In genomic region chr2:11657195-11657594, GRCh38 we compare ENCODE assay signal across 26 cellular contexts. TPM values are rescaled to one million over a fixed set of nuclear protein-coding genes. Genes with fewer than 3 reads are reported as not detected.
"Had no signal": no experiment of that assay in that cellular context is flagged by ENCODE, and none has a peak within 500 bp of the region (broad histone marks: within the 10 kb centered on the region; RNA-seq: fewer than 3 reads in every experiment).

No MANE protein-coding gene starts in this region.

- H3K9me3 Mint-ChIP-seq: activated CD4-positive, alpha-beta T cell treated with anti-CD3 and anti-CD28 coated beads, Interleukin-2, amount 10 ng/mL, durations not matched to agents 24 days and 14 days had no signal

- ATAC-seq: activated CD8-positive, alpha-beta memory T cell treated with anti-CD3 and anti-CD28 coated beads, Interleukin-2, amount 10 ng/mL, durations not matched to agents 7 days and 5 days; activated naive CD4-positive, alpha-beta T cell treated with anti-CD3 and anti-CD28 coated beads, Interleukin-2, amount 50 U/mL, for 72 hours; T-helper 17 cell had no signal

- DNase-seq: activated B cell treated with CpG ODN at 0.5 μM for 24 hours; activated CD4-positive, alpha-beta T cell treated with anti-CD3 and anti-CD28 coated beads for 1 hour; activated CD4-positive, alpha-beta T cell treated with anti-CD3 and anti-CD28 coated beads, Interleukin-2, amount 10 ng/mL, durations not matched to agents 24 days and 14 days; activated CD4-positive, alpha-beta T cell treated with anti-CD3 and anti-CD28 coated beads, Interleukin-2, amount 50 U/mL, for 48 hours; activated CD8-positive, alpha-beta memory T cell treated with anti-CD3 and anti-CD28 coated beads, Interleukin-2, amount 10 ng/mL, durations not matched to agents 7 days and 5 days; activated effector memory CD4-positive, alpha-beta T cell treated with Interleukin-2 at 50 U/mL for 16 hours; activated naive CD4-positive, alpha-beta T cell; activated T-cell treated with anti-CD3 and anti-CD28 coated beads, Interleukin-2, amount 50 U/mL, for 24 hours; Karpas-422; NCI-H1048; NCI-H146; NCI-H2029; NCI-H2107; NCI-H345; NCI-H510A treated with DMSO at 0.1 percent for 48 hours; NCI-H69; NK-92 treated with Interleukin-12 subunit alpha and Interleukin-12 subunit beta, amount 100 ng/mL, for 24 hours; OCI-M1; SIG-M5; T-helper 17 cell; T-helper 9 cell had no signal

- H3K4me3 ChIP-seq: cardiac muscle cell had no signal

- FAIRE-seq: astrocyte had no signal

- H3K36me3 ChIP-seq: cardiac muscle cell had no signal

- H3K4me1 Mint-ChIP-seq: activated B cell treated with CpG ODN at 0.5 μM for 24 hours; activated CD4-positive, alpha-beta T cell treated with anti-CD3 and anti-CD28 coated beads, Interleukin-2, amount 10 ng/mL, durations not matched to agents 24 days and 14 days; activated CD8-positive, alpha-beta memory T cell treated with anti-CD3 and anti-CD28 coated beads, Interleukin-2, amount 10 ng/mL, durations not matched to agents 7 days and 5 days; T-helper 17 cell had no signal

- H3K27ac Mint-ChIP-seq: activated B cell treated with CpG ODN at 0.5 μM for 24 hours; activated CD4-positive, alpha-beta T cell treated with anti-CD3 and anti-CD28 coated beads, Interleukin-2, amount 10 ng/mL, durations not matched to agents 24 days and 14 days; activated CD8-positive, alpha-beta memory T cell treated with anti-CD3 and anti-CD28 coated beads, Interleukin-2, amount 10 ng/mL, durations not matched to agents 7 days and 5 days; activated naive CD4-positive, alpha-beta T cell treated with anti-CD3 and anti-CD28 coated beads, Interleukin-2, amount 50 U/mL, for 72 hours; activated T-cell treated with anti-CD3 and anti-CD28 coated beads, Interleukin-2, amount 50 U/mL, for 24 hours; activated T-helper 1 cell treated with anti-CD3 and anti-CD28 coated beads, Interleukin-12 subunit alpha, Interleukin-12 subunit beta, Interleukin-2, Interleukin-4 antibody, amounts not matched to agents 30 ng/mL and 10 ng/mL and 1 ng/mL, durations not matched to agents 14 hours and 24 hours and 36 hours; T-helper 17 cell had no signal

- H3K4me3 Mint-ChIP-seq: activated B cell treated with CpG ODN at 0.5 μM for 24 hours; activated CD4-positive, alpha-beta T cell treated with anti-CD3 and anti-CD28 coated beads, Interleukin-2, amount 10 ng/mL, durations not matched to agents 24 days and 14 days; activated CD8-positive, alpha-beta memory T cell treated with anti-CD3 and anti-CD28 coated beads, Interleukin-2, amount 10 ng/mL, durations not matched to agents 7 days and 5 days; activated T-cell treated with anti-CD3 and anti-CD28 coated beads, Interleukin-2, amount 50 U/mL, for 24 hours; activated T-helper 1 cell treated with anti-CD3 and anti-CD28 coated beads, Interleukin-12 subunit alpha, Interleukin-12 subunit beta, Interleukin-2, Interleukin-4 antibody, amounts not matched to agents 30 ng/mL and 10 ng/mL and 1 ng/mL, durations not matched to agents 14 hours and 24 hours and 36 hours; brain; T-helper 17 cell had no signal

- H3K36me3 Mint-ChIP-seq: activated CD8-positive, alpha-beta memory T cell treated with anti-CD3 and anti-CD28 coated beads, Interleukin-2, amount 10 ng/mL, durations not matched to agents 7 days and 5 days; brain had no signal

- H3K27me3 ChIP-seq: cardiac muscle cell had no signal

- H3K27ac ChIP-seq: cardiac muscle cell had no signal

RNA-seq across cellular contexts. Expression of gene NTSR2, which starts 12.8 kb away (rescaled TPM):
- total RNA-seq: activated B cell treated with CpG ODN at 0.5 μM for 24 hours; activated CD4-positive, alpha-beta T cell treated with anti-CD3 and anti-CD28 coated beads, Interleukin-2, amount 10 ng/mL, durations not matched to agents 24 days and 14 days; activated CD8-positive, alpha-beta memory T cell treated with anti-CD3 and anti-CD28 coated beads, Interleukin-2, amount 10 ng/mL, durations not matched to agents 7 days and 5 days; activated naive CD4-positive, alpha-beta T cell treated with anti-CD3 and anti-CD28 coated beads, Interleukin-2, amount 50 U/mL, for 72 hours; activated T-helper 1 cell treated with anti-CD3 and anti-CD28 coated beads, Interleukin-12 subunit alpha, Interleukin-12 subunit beta, Interleukin-2, Interleukin-4 antibody, amounts not matched to agents 30 ng/mL and 10 ng/mL and 1 ng/mL, durations not matched to agents 14 hours and 24 hours and 36 hours; astrocyte; cardiac muscle cell; T-helper 17 cell had no signal
- polyA plus RNA-seq: cardiac muscle cell had no signal
